In genomic region chr9:133581553-133582343, GRCh38 we compare ENCODE assay signal across 16 cellular contexts. TPM values are rescaled to one million over a fixed set of nuclear protein-coding genes. Genes with fewer than 3 reads are reported as not detected.
DNase-seq lines count a peak whose midpoint lies in the region; ATAC-seq and TF ChIP-seq lines count a peak whose summit lies in the region.
"Had no signal": no experiment of that assay in that cellular context is flagged by ENCODE, and none has a peak within 500 bp of the region (broad histone marks: within the 10 kb centered on the region; RNA-seq: fewer than 3 reads in every experiment).

No MANE protein-coding gene starts in this region.

- no peak overlapping the region for H3K4me3 ChIP-seq in left ventricle myocardium inferior
- no peak overlapping the region for H3K4me3 ChIP-seq in prostate gland

- H3K4me3 Mint-ChIP-seq in WTC11 (no peak overlapping the region), nephron progenitor cell (peak overlapping the region; percentile 28)
- H3K4me3 Mint-ChIP-seq: activated CD4-positive, alpha-beta T cell treated with anti-CD3 and anti-CD28 coated beads, Interleukin-2, amount 10 ng/mL, durations not matched to agents 7 days and 5 days; activated naive CD4-positive, alpha-beta T cell treated with anti-CD3 and anti-CD28 coated beads, Interleukin-2, amount 50 U/mL, for 24 hours; IgD-negative memory B cell had no signal

- ATAC-seq in WTC11: no peak
- ATAC-seq: foreskin keratinocyte; stimulated activated naive CD8-positive, alpha-beta T cell treated with anti-CD3 and anti-CD28 coated beads, Interleukin-15, Interleukin-2, amounts not matched to agents 100 U/mL and 50 U/mL, for 24 hours had no signal

- H3K27me3 ChIP-seq in left ventricle myocardium inferior (ENCODE audit: low read depth) (peaks cover 52% of the 10 kb centered on the region), prostate gland (replicated peaks; ENCODE audit: insufficient read depth) (no peaks in the 10 kb centered on the region)

- H3K27ac ChIP-seq in left ventricle myocardium inferior (replicated peaks) (peak overlapping the region; percentile 81), prostate gland (no peak overlapping the region)
- H3K27ac ChIP-seq: foreskin keratinocyte had no signal

- POLR2A ChIA-PET in WTC11 (lab: Charles Lee): interaction anchor here (0.8 kb wide), 1 partner anchor 27 kb away, joined by 3 read pairs; no protein-coding TSS in a partner anchor

- H3K27ac Mint-ChIP-seq in WTC11 (peak overlapping the region; percentile 9; the same call in 1 of the 2 replicates), nephron progenitor cell (no peak overlapping the region)
- H3K27ac Mint-ChIP-seq: activated CD4-positive, alpha-beta T cell treated with anti-CD3 and anti-CD28 coated beads, Interleukin-2, amount 10 ng/mL, durations not matched to agents 7 days and 5 days; activated naive CD4-positive, alpha-beta T cell treated with anti-CD3 and anti-CD28 coated beads, Interleukin-2, amount 50 U/mL, for 24 hours had no signal

- H3K4me1 ChIP-seq in left ventricle myocardium inferior (peaks cover 64% of the 10 kb centered on the region), prostate gland (replicated peaks) (peaks cover 12% of the 10 kb centered on the region)
- H3K4me1 ChIP-seq: foreskin keratinocyte had no signal

- H3K36me3 Mint-ChIP-seq in WTC11: no peaks in the 10 kb centered on the region
- H3K36me3 Mint-ChIP-seq in nephron progenitor cell (ENCODE audit: low read depth): no peaks in the 10 kb centered on the region
- H3K36me3 Mint-ChIP-seq: activated naive CD4-positive, alpha-beta T cell treated with anti-CD3 and anti-CD28 coated beads, Interleukin-2, amount 50 U/mL, for 24 hours; IgD-negative memory B cell had no signal

- intact Hi-C loops in left ventricle myocardium inferior (cut with micrococcal nuclease) (no loop called here), prostate gland (cut with DNase I) (no loop called here)

- H3K4me1 Mint-ChIP-seq in WTC11: peaks cover 39% of the 10 kb centered on the region
- H3K4me1 Mint-ChIP-seq in nephron progenitor cell: peaks cover 88% of the 10 kb centered on the region

- H3K9me3 Mint-ChIP-seq in WTC11: no peaks in the 10 kb centered on the region
- no peaks in the 10 kb centered on the region for H3K9me3 Mint-ChIP-seq in nephron progenitor cell
- H3K9me3 Mint-ChIP-seq: activated CD4-positive, alpha-beta T cell treated with anti-CD3 and anti-CD28 coated beads, Interleukin-2, amount 10 ng/mL, durations not matched to agents 7 days and 5 days; activated naive CD4-positive, alpha-beta T cell treated with anti-CD3 and anti-CD28 coated beads, Interleukin-2, amount 50 U/mL, for 24 hours; IgD-negative memory B cell had no signal

- 57% methylated on average over 17 of the region's 17 CpGs for WGBS in prostate gland

- H3K27me3 Mint-ChIP-seq in WTC11 (ENCODE audit: low read depth): no peaks in the 10 kb centered on the region
- peaks cover 12% of the 10 kb centered on the region for H3K27me3 Mint-ChIP-seq in nephron progenitor cell (ENCODE audit: low read depth, poor library complexity)

- TF ChIP-seq CTCF in WTC11 (IDR thresholded peaks at IDR 0.05) (no peak), left ventricle myocardium inferior (IDR thresholded peaks at IDR 0.05; ENCODE audit: borderline replicate concordance) (no peak), nephron progenitor cell (IDR thresholded peaks at IDR 0.05) (no peak), prostate gland (IDR thresholded peaks at IDR 0.05) (no peak)

- H3K36me3 ChIP-seq in left ventricle myocardium inferior (no peaks in the 10 kb centered on the region), prostate gland (no peaks in the 10 kb centered on the region)

- TF ChIP-seq POLR2A in prostate gland (IDR thresholded peaks at IDR 0.05): no peak

- peak; percentile 51 for DNase-seq in ELF-1 (ENCODE audit: low read depth, low spot score)
- no peak for DNase-seq in WTC11 (ENCODE audit: low spot score)
- peak; percentile 75 for DNase-seq in left ventricle myocardium inferior
- DNase-seq in nephron progenitor cell: no peak
- DNase-seq in prostate gland (ENCODE audit: low spot score): no peak
- no peak for DNase-seq in T-helper 2 cell
- DNase-seq in activated CD4-positive, alpha-beta T cell treated with anti-CD3 and anti-CD28 coated beads for 4 hours: no peak
- no peak for DNase-seq in stimulated activated CD4-positive, alpha-beta T cell treated with anti-CD3 and anti-CD28 coated beads, Interleukin-15, amount 100 ng/mL, for 24 hours
- DNase-seq: activated CD4-positive, alpha-beta T cell treated with anti-CD3 and anti-CD28 coated beads, Interleukin-2, amount 10 ng/mL, durations not matched to agents 7 days and 5 days; NCI-H1092; stimulated activated CD4-positive, alpha-beta T cell treated with anti-CD3 and anti-CD28 coated beads, Interleukin-12 subunit alpha, Interleukin-12 subunit beta, amount 100 ng/mL, for 4 hours; stimulated activated naive CD8-positive, alpha-beta T cell treated with anti-CD3 and anti-CD28 coated beads, Interleukin-15, Interleukin-2, amounts not matched to agents 100 U/mL and 50 U/mL, for 24 hours; T-helper 9 cell had no signal

- CTCF ChIA-PET in WTC11 (lab: Charles Lee): interaction anchor here (0.5 to 1.7 kb wide), 11 partner anchors 8 to 243 kb away, joined by 3 to 11 read pairs (median 3); partner anchors contain the start of gene ADAMTSL2

- H3K9me3 ChIP-seq in left ventricle myocardium inferior (replicated peaks) (no peaks in the 10 kb centered on the region), prostate gland (no peaks in the 10 kb centered on the region)

TF ChIP-seq in WTC11, 78 proteins besides CTCF, POLR2A, EP300 and RAD21 (continues in another document):
- no peak for TF ChIP-seq ATF2 (CRISPR knock-in tag; IDR thresholded peaks at IDR 0.05; ENCODE audit: borderline replicate concordance, low read depth)
- no peak for TF ChIP-seq FOXP4 (CRISPR knock-in tag; IDR thresholded peaks at IDR 0.05)
- no peak for TF ChIP-seq ERG (CRISPR knock-in tag; IDR thresholded peaks at IDR 0.05)
- no peak for TF ChIP-seq TEAD1 (CRISPR knock-in tag; IDR thresholded peaks at IDR 0.05)
- TF ChIP-seq JUN (CRISPR knock-in tag; IDR thresholded peaks at IDR 0.05): no peak
- TF ChIP-seq GABPB1 (CRISPR knock-in tag; IDR thresholded peaks at IDR 0.05): no peak
- TF ChIP-seq ZMAT4 (CRISPR knock-in tag; IDR thresholded peaks at IDR 0.05): no peak
- TF ChIP-seq CREM (CRISPR knock-in tag; IDR thresholded peaks at IDR 0.05): no peak

RNA-seq across cellular contexts. Expression of gene FAM163B, which starts 27.4 kb away (rescaled TPM):
- 2.0 to 3.1 TPM (median 2.7 TPM) in 3 replicates for total RNA-seq in WTC11 (2021)
- total RNA-seq in left ventricle myocardium inferior: not detected
- total RNA-seq in prostate gland: under 1 TPM in 1 of 2 donors, not detected in 1; 0.85 TPM
- total RNA-seq: activated CD4-positive, alpha-beta T cell treated with anti-CD3 and anti-CD28 coated beads, Interleukin-2, amount 10 ng/mL, durations not matched to agents 7 days and 5 days; foreskin keratinocyte had no signal

RNA-seq across cellular contexts. Expression of gene ADAMTSL2, which starts 47.2 kb away (rescaled TPM):
- total RNA-seq in WTC11 (2021): 0.64 to 0.87 TPM (median 0.64 TPM) in 3 replicates
- total RNA-seq in left ventricle myocardium inferior: 6.0 TPM
- total RNA-seq in prostate gland: 10 to 100 TPM in 1 of 2 donors, 1 to 10 TPM in 1; 1.6 to 11.6 TPM
- total RNA-seq: activated CD4-positive, alpha-beta T cell treated with anti-CD3 and anti-CD28 coated beads, Interleukin-2, amount 10 ng/mL, durations not matched to agents 7 days and 5 days; foreskin keratinocyte had no signal

RNA-seq across cellular contexts. Expression of gene DBH, which starts 54.4 kb away (rescaled TPM):
- total RNA-seq in WTC11 (2021): 0.23 to 0.34 TPM (median 0.24 TPM) in 3 replicates
- total RNA-seq in left ventricle myocardium inferior: not detected
- total RNA-seq in prostate gland: not detected
- total RNA-seq: activated CD4-positive, alpha-beta T cell treated with anti-CD3 and anti-CD28 coated beads, Interleukin-2, amount 10 ng/mL, durations not matched to agents 7 days and 5 days; foreskin keratinocyte had no signal

RNA-seq across cellular contexts. Expression of gene MYMK, which starts 57.0 kb away (rescaled TPM):
- total RNA-seq in WTC11 (2021) (0.34 TPM in 1 of 3 replicates, not detected in the others), left ventricle myocardium inferior (not detected), prostate gland (not detected)
- total RNA-seq: activated CD4-positive, alpha-beta T cell treated with anti-CD3 and anti-CD28 coated beads, Interleukin-2, amount 10 ng/mL, durations not matched to agents 7 days and 5 days; foreskin keratinocyte had no signal

Comparison
In these comparisons a context has a peak if more than half of its experiments do, and no peak if none do; other contexts are left out.
1. DNase-seq: peak in ELF-1 (single experiment) and left ventricle myocardium inferior (single experiment); none in WTC11 (single experiment), nephron progenitor cell (single experiment), prostate gland (single experiment), T-helper 2 cell (0 of 5), activated CD4-positive, alpha-beta T cell treated with anti-CD3 and anti-CD28 coated beads for 4 hours (0 of 2) and stimulated activated CD4-positive, alpha-beta T cell treated with anti-CD3 and anti-CD28 coated beads, Interleukin-15, amount 100 ng/mL, for 24 hours (single experiment).